In genomic region chr2:68799615-68800400, GRCh38 we compare ENCODE assay signal across 12 cellular contexts.
DNase-seq lines count a peak whose midpoint lies in the region; ATAC-seq and TF ChIP-seq lines count a peak whose summit lies in the region.
"Had no signal": no experiment of that assay in that cellular context is flagged by ENCODE, and none has a peak within 500 bp of the region (broad histone marks: within the 10 kb centered on the region; RNA-seq: fewer than 3 reads in every experiment).

No MANE protein-coding gene starts in this region.

- H2AFZ ChIP-seq in smooth muscle cell (ENCODE audit: low read depth) = no peak overlapping the region

- intact Hi-C loops in natural killer cell (cut with micrococcal nuclease) = no loop called here

- no peak overlapping the region for H3K4me2 ChIP-seq in smooth muscle cell

- no peak overlapping the region for H3K9ac ChIP-seq in smooth muscle cell (ENCODE audit: low read depth)

- peaks cover 29 to 46% of the 10 kb centered on the region in 2 donors for H3K36me3 Mint-ChIP-seq in activated naive CD4-positive, alpha-beta T cell treated with anti-CD3 and anti-CD28 coated beads, Interleukin-2, amount 50 U/mL, for 72 hours
- peaks cover 38% of the 10 kb centered on the region for H3K36me3 Mint-ChIP-seq in natural killer cell
- H3K36me3 Mint-ChIP-seq in chondrocyte (ENCODE audit: low read depth) = peaks cover 2% of the 10 kb centered on the region

- CTCF ChIA-PET in HEK293T (lab: Yijun Ruan, JAX) = no interaction called here

- no peaks in the 10 kb centered on the region for H3K27me3 ChIP-seq in smooth muscle cell (ENCODE audit: low read depth)

- H3K27me3 Mint-ChIP-seq in natural killer cell (ENCODE audit: low read depth in 2 of 2) = no peaks in the 10 kb centered on the region
- no peaks in the 10 kb centered on the region for H3K27me3 Mint-ChIP-seq in chondrocyte (ENCODE audit: low read depth)

- no peak overlapping the region for H3K27ac ChIP-seq in smooth muscle cell (ENCODE audit: low read depth)

- peak; percentile 94 for DNase-seq in DMS153 (lab: John Stamatoyannopoulos, UW)
- DNase-seq in NCI-H1417 treated with DMSO at 0.1 percent for 48 hours (lab: John Stamatoyannopoulos, UW) = peak; percentile 43
- DNase-seq in activated naive CD4-positive, alpha-beta T cell treated with anti-CD3 and anti-CD28 coated beads, Interleukin-2, amount 50 U/mL, for 72 hours (ENCODE audit: low spot score in 2 of 2) = no peak
- no peak for DNase-seq in natural killer cell
- DNase-seq in chondrocyte (ENCODE audit: low spot score) = no peak
- DNase-seq in smooth muscle cell (lab: John Stamatoyannopoulos, UW; ENCODE audit: unreplicated experiment) = no peak
- DNase-seq in NCI-H128 (lab: John Stamatoyannopoulos, UW; ENCODE audit: unreplicated experiment) = no peak
- no peak for DNase-seq in HEK293T (ENCODE audit: extremely low spot score)
- DNase-seq: head of caudate nucleus, NCI-H1694, SHP77 had no signal

- TF ChIP-seq CTCF in natural killer cell (IDR thresholded peaks at IDR 0.05) (no peak), chondrocyte (IDR thresholded peaks at IDR 0.05) (no peak), smooth muscle cell (IDR thresholded peaks at IDR 0.05; ENCODE audit: borderline replicate concordance, insufficient read depth, poor library complexity, severe bottlenecking) (no peak)

- H3F3A ChIP-seq in smooth muscle cell (ENCODE audit: low read depth) = no peaks in the 10 kb centered on the region

- POLR2A ChIA-PET in HEK293T (lab: Yijun Ruan, JAX) = no interaction called here

- H4K20me1 ChIP-seq in smooth muscle cell (ENCODE audit: low read depth) = no peaks in the 10 kb centered on the region

- H3K27ac Mint-ChIP-seq in activated naive CD4-positive, alpha-beta T cell treated with anti-CD3 and anti-CD28 coated beads, Interleukin-2, amount 50 U/mL, for 72 hours = peak overlapping the region; percentile 36 to 45
- H3K27ac Mint-ChIP-seq in natural killer cell (peak overlapping the region; percentile 78 to 86), chondrocyte (ENCODE audit: unreplicated experiment) (no peak overlapping the region)

- no peak for ATAC-seq in activated naive CD4-positive, alpha-beta T cell treated with anti-CD3 and anti-CD28 coated beads, Interleukin-2, amount 50 U/mL, for 72 hours
- no peak for ATAC-seq in natural killer cell
- ATAC-seq: sciatic nerve had no signal

- no peaks in the 10 kb centered on the region for H3K4me1 ChIP-seq in smooth muscle cell (ENCODE audit: low read depth)

- no peaks in the 10 kb centered on the region for H3K9me3 ChIP-seq in smooth muscle cell (replicated peaks; ENCODE audit: low read depth)

- H3K4me1 Mint-ChIP-seq in natural killer cell (peaks cover 55 to 58% of the 10 kb centered on the region in 2 donors), chondrocyte (ENCODE audit: low read depth) (no peaks in the 10 kb centered on the region)

- H3K4me3 ChIP-seq in smooth muscle cell = no peak overlapping the region

- no peaks in the 10 kb centered on the region for H3K79me2 ChIP-seq in smooth muscle cell (ENCODE audit: low read depth)

- H3K9me3 Mint-ChIP-seq in activated naive CD4-positive, alpha-beta T cell treated with anti-CD3 and anti-CD28 coated beads, Interleukin-2, amount 50 U/mL, for 72 hours = peaks cover 0 to 4% of the 10 kb centered on the region in 2 donors
- H3K9me3 Mint-ChIP-seq in natural killer cell (no peaks in the 10 kb centered on the region), chondrocyte (ENCODE audit: low read depth) (no peaks in the 10 kb centered on the region)

- no peak overlapping the region for H3K4me3 Mint-ChIP-seq in natural killer cell
- H3K4me3 Mint-ChIP-seq in chondrocyte (ENCODE audit: unreplicated experiment) = no peak overlapping the region

- WGBS in smooth muscle cell (ENCODE audit: low lambda C conversion rate) = 74% methylated on average over 13 of the region's 13 CpGs

- H3K36me3 ChIP-seq in smooth muscle cell (ENCODE audit: low read depth) = no peaks in the 10 kb centered on the region

TF ChIP-seq in HEK293T, 16 proteins besides CTCF, POLR2A, EP300 and RAD21:
- no peak for TF ChIP-seq HDGF (IDR thresholded peaks at IDR 0.05; ENCODE audit: borderline replicate concordance)
- TF ChIP-seq FOXA1 (IDR thresholded peaks at IDR 0.05) = no peak

Comparison
In these comparisons a context has a peak if more than half of its experiments do, and no peak if none do; other contexts are left out.
1. DNase-seq: peak in DMS153 (single experiment) and NCI-H1417 treated with DMSO at 0.1 percent for 48 hours (single experiment); none in activated naive CD4-positive, alpha-beta T cell treated with anti-CD3 and anti-CD28 coated beads, Interleukin-2, amount 50 U/mL, for 72 hours (0 of 2), natural killer cell (single experiment), chondrocyte (single experiment), smooth muscle cell (single experiment), NCI-H128 (single experiment) and HEK293T (single experiment).